In the genomic region with DNA sequence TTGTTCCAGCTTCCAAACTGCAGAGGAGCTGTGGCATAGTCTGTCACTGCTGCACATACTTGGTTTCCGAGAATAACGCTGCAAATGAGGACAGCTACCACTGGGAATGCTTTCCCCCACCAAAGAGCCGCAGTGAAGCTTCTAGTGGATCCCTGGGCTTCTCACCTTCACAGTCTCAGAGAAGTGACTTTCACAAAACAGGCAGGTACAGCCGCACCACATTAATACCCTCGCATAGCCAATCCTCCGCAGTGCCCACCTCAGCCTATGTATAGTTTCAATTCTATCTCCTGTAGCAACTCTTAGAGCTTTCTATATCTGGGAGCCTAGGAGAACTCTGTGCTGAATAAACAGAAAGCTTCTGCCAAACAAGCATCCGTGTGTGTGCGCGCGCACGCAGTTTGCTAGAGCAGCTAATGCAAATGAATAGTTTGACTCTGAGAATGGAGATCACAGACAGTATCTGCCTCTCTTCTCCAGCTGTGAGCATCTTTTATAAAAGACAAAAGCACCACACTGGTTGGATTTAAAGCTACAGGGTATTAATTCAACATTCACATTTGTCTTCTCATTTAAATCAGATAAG, we compare ENCODE assay signal across 8 cellular contexts.
DNase-seq lines count a peak whose midpoint lies in the region; ATAC-seq and TF ChIP-seq lines count a peak whose summit lies in the region.

No MANE protein-coding gene starts in this region.

- H3K4me3 ChIP-seq in AG04449 (ENCODE audit: low read depth, low read length) (peak overlapping the region; percentile 26), uterus (peak overlapping the region in 1 of 2 donors; percentile 23)

- no peak overlapping the region for H3K27ac Mint-ChIP-seq in endothelial cell (ENCODE audit: unreplicated experiment)

- peaks cover 15% of the 10 kb centered on the region for H3K4me1 Mint-ChIP-seq in endothelial cell (ENCODE audit: unreplicated experiment)

- peak; percentile 3 for DNase-seq in AG04449 (ENCODE audit: low read depth, low spot score)
- peak; percentile 62 for DNase-seq in NCI-H2227 treated with DMSO at 0.1 percent for 48 hours (lab: John Stamatoyannopoulos, UW)
- peak; percentile 30 for DNase-seq in endothelial cell (ENCODE audit: low spot score)
- peak; percentile 91 for DNase-seq in medulla oblongata (ENCODE audit: extremely low spot score)
- peak; percentile 66 to 68 for DNase-seq in uterus
- DNase-seq in T-helper 1 cell: no peak

- H3K36me3 Mint-ChIP-seq in endothelial cell (ENCODE audit: low read depth, unreplicated experiment): no peaks in the 10 kb centered on the region

- TF ChIP-seq POLR2A in uterus (IDR thresholded peaks at IDR 0.05): no peak

- no peaks in the 10 kb centered on the region for H3K27me3 Mint-ChIP-seq in endothelial cell (ENCODE audit: unreplicated experiment)

- H3K27me3 ChIP-seq in uterus: no peaks in the 10 kb centered on the region

- CTCF ChIA-PET in AG04449 (lab: Yijun Ruan, JAX): no interaction called here

- H3K9me3 ChIP-seq in uterus: no peaks in the 10 kb centered on the region

- ATAC-seq in HG02759 (IDR thresholded peaks at IDR 0.05; ENCODE audit: unreplicated experiment) (no peak), GM19455 (IDR thresholded peaks at IDR 0.05; ENCODE audit: unreplicated experiment) (no peak)

- H3K9me3 Mint-ChIP-seq in endothelial cell (ENCODE audit: unreplicated experiment): no peaks in the 10 kb centered on the region

- peaks cover 0 to 5% of the 10 kb centered on the region in 2 donors for H3K4me1 ChIP-seq in uterus

- H3K36me3 ChIP-seq in uterus: no peaks in the 10 kb centered on the region

- H3K27ac ChIP-seq in uterus: peak overlapping the region; percentile 50 to 59

- H3K4me3 Mint-ChIP-seq in endothelial cell (ENCODE audit: unreplicated experiment): no peak overlapping the region

- no peak for TF ChIP-seq CTCF in AG04449 (IDR thresholded peaks at IDR 0.05; ENCODE audit: insufficient read depth, low read length, missing control alignments)
- no peak for TF ChIP-seq CTCF in endothelial cell (IDR thresholded peaks at IDR 0.05; ENCODE audit: unreplicated experiment)
- TF ChIP-seq CTCF in uterus (IDR thresholded peaks at IDR 0.05): no peak

- POLR2A ChIA-PET in AG04449 (lab: Yijun Ruan, JAX): no interaction called here

- intact Hi-C loops in uterus (cut with DNase I; ENCODE audit: low total_unique reads): no loop called here

Comparison
In these comparisons a context has a peak if more than half of its experiments do, and no peak if none do; other contexts are left out.
1. DNase-seq: peak in AG04449 (single experiment), NCI-H2227 treated with DMSO at 0.1 percent for 48 hours (single experiment), endothelial cell (single experiment), medulla oblongata (single experiment) and uterus (2 of 2); none in T-helper 1 cell (0 of 5).